11 cellular contexts compared by ENCODE assay signal in the genomic region with DNA sequence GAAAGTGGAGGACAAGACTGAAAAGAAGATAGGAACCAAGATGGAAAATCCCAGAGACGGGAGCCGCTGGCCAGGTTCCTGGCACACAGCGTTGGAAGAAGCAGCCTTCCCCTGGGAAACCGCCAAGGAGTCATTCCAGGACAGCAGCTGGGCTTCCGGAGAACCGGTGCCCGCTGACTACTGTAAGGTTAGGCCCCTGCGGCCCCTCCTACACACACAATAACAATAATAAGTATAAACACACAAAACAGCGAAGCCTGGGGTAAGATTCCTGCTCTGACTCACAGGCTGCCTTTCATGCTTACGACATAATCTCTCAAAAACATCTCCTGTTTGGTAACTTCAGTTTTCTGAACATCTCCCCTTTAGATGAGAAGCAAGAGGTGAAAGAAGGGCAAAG. TPM values are rescaled to one million over a fixed set of nuclear protein-coding genes. Genes with fewer than 3 reads are reported as not detected.
A peak's percentile ranks its signal among the peaks of the same experiment; 100 is the strongest.
DNase-seq lines count a peak whose midpoint lies in the region; ATAC-seq and TF ChIP-seq lines count a peak whose summit lies in the region.
"Had no signal": no experiment of that assay in that cellular context is flagged by ENCODE, and none has a peak within 500 bp of the region (broad histone marks: within the 10 kb centered on the region; RNA-seq: fewer than 3 reads in every experiment).

No MANE protein-coding gene starts in this region.

- no peaks in the 10 kb centered on the region for H3K4me1 ChIP-seq in GM23338 (ENCODE audit: insufficient read depth)
- H3K4me1 ChIP-seq in heart right ventricle = peaks cover 0 to 41% (median 23%) of the 10 kb centered on the region in 9 donors

- peaks cover 11% of the 10 kb centered on the region for H3K27me3 Mint-ChIP-seq in GM23338 (ENCODE audit: insufficient read depth, low read depth, poor library complexity)

- H2AFZ ChIP-seq in GM23338 = 0 out of 2 replicates have a peak overlapping the region, but pooled peaks have one; percentile 38

- H3F3A ChIP-seq in GM23338 (replicated peaks; ENCODE audit: low read depth) = 0 out of 2 replicates have a peak, but pooled peaks cover 2% of the 10 kb centered on the region

- intact Hi-C loops in heart right ventricle (cut with DNase I) = loop anchor here in 4 of 10 donors (10.0 kb wide), 4 partner anchors 107 to 277 kb away; no protein-coding TSS in a partner anchor

- DNase-seq in GM23338 (ENCODE audit: low spot score) = no peak
- DNase-seq in heart right ventricle = peak; percentile 63 to 76
- peak; percentile 8 for DNase-seq in putamen (ENCODE audit: low spot score)
- no peak for DNase-seq in SKM-1 treated with dmso at 0.1 percent for 144 hours (lab: John Stamatoyannopoulos, UW; ENCODE audit: unreplicated experiment)
- no peak for DNase-seq in central memory CD4-positive, alpha-beta T cell
- no peak for DNase-seq in SKM-1 (lab: John Stamatoyannopoulos, UW; ENCODE audit: unreplicated experiment)
- DNase-seq: DMS53, natural killer cell, NCI-H1105 treated with DMSO at 0.1 percent for 48 hours had no signal

- H3K4me3 ChIP-seq in GM23338 = no peak overlapping the region
- peak overlapping the region in 1 of 10 donors; percentile 9 for H3K4me3 ChIP-seq in heart right ventricle

- TF ChIP-seq CTCF in GM23338 (conservative IDR thresholded peaks at IDR 0.05; ENCODE audit: low read depth in 2 of 2) = no peak
- no peak for TF ChIP-seq CTCF in VCaP (conservative IDR thresholded peaks at IDR 0.05)
- no peak for TF ChIP-seq CTCF in heart right ventricle (IDR thresholded peaks at IDR 0.05)

- H3K79me2 ChIP-seq in GM23338 (replicated peaks; ENCODE audit: insufficient read depth) = no peaks in the 10 kb centered on the region

- H3K9me2 ChIP-seq in GM23338 (ENCODE audit: insufficient read depth) = no peaks in the 10 kb centered on the region

- no peak overlapping the region for H3K4me3 Mint-ChIP-seq in GM23338
- H3K4me3 Mint-ChIP-seq: natural killer cell had no signal

- H3K27ac ChIP-seq in GM23338 (ENCODE audit: low read depth) = no peak overlapping the region
- H3K27ac ChIP-seq in VCaP = peak overlapping the region; percentile 69
- peak overlapping the region in 4 of 10 donors; percentile 32 to 49 (median 40) for H3K27ac ChIP-seq in heart right ventricle

- no peaks in the 10 kb centered on the region for H3K9me3 ChIP-seq in heart right ventricle

- ATAC-seq in GM23338 (no peak), heart right ventricle (peak; percentile 34 to 92 (median 83)), GM19023 (IDR thresholded peaks at IDR 0.05; ENCODE audit: unreplicated experiment) (no peak)
- ATAC-seq: natural killer cell had no signal

- no peaks in the 10 kb centered on the region for H3K4me1 Mint-ChIP-seq in GM23338
- H3K4me1 Mint-ChIP-seq: natural killer cell had no signal

- no peaks in the 10 kb centered on the region for H3K9me3 Mint-ChIP-seq in GM23338
- H3K9me3 Mint-ChIP-seq: natural killer cell had no signal

- H3K27me3 ChIP-seq in GM23338 (ENCODE audit: insufficient read depth) (no peaks in the 10 kb centered on the region), heart right ventricle (no peaks in the 10 kb centered on the region)

- H3K4me2 ChIP-seq in GM23338 = no peak overlapping the region

- no peak overlapping the region for H3K27ac Mint-ChIP-seq in GM23338
- H3K27ac Mint-ChIP-seq: natural killer cell had no signal

- no peaks in the 10 kb centered on the region for H3K36me3 Mint-ChIP-seq in GM23338 (ENCODE audit: low read depth)
- H3K36me3 Mint-ChIP-seq: natural killer cell had no signal

- 12 to 15% methylated on average over 10 of the region's 10 CpGs for WGBS in heart right ventricle, 2 donors

- H3K36me3 ChIP-seq in GM23338 (ENCODE audit: insufficient read depth) = no peaks in the 10 kb centered on the region
- H3K36me3 ChIP-seq in heart right ventricle = no peaks in the 10 kb centered on the region

- no peaks in the 10 kb centered on the region for H4K20me1 ChIP-seq in GM23338 (replicated peaks; ENCODE audit: insufficient read depth)

TF ChIP-seq in GM23338, 12 proteins besides CTCF, POLR2A, EP300 and RAD21:
- TF ChIP-seq CREB1 (CRISPR knock-in tag; IDR thresholded peaks at IDR 0.05; ENCODE audit: low read depth) (no peak), ZNF114 (CRISPR knock-in tag; IDR thresholded peaks at IDR 0.05) (no peak), EZH2phosphoT487 (IDR thresholded peaks at IDR 0.05; ENCODE audit: unreplicated experiment) (no peak), ZNF462 (CRISPR knock-in tag; IDR thresholded peaks at IDR 0.05) (no peak), ZNF331 (CRISPR knock-in tag; IDR thresholded peaks at IDR 0.05; ENCODE audit: low read depth) (no peak), JUNB (IDR thresholded peaks at IDR 0.05; ENCODE audit: unreplicated experiment) (no peak), EZH2 (IDR thresholded peaks at IDR 0.05; ENCODE audit: low read depth, unreplicated experiment) (no peak), NANOG (IDR thresholded peaks at IDR 0.05; ENCODE audit: borderline replicate concordance) (no peak), POLR2AphosphoS5 (IDR thresholded peaks at IDR 0.05; ENCODE audit: low read depth) (no peak)

RNA-seq across cellular contexts. Expression of gene MYCN, which starts 28.1 kb away (rescaled TPM):
- total RNA-seq in GM23338 (2014; rRNA removed; shearing (Covaris generic)) = 145 and 161 TPM in 2 replicates
- polyA plus RNA-seq in GM23338 (2016; fragmentation: Nextera tagmentation; extraction: Ambion mirVana) = 50.8 and 60.8 TPM in 2 replicates
- 1 to 10 TPM in 2 of 10 donors, under 1 TPM in 8; 0.14 to 1.4 (median 0.61) TPM for total RNA-seq in heart right ventricle
- under 1 TPM; 0.35 to 0.37 TPM for polyA plus RNA-seq in heart right ventricle

Comparison
In these comparisons a context has a peak if more than half of its experiments do, and no peak if none do; other contexts are left out.
1. ATAC-seq: peak in heart right ventricle (8 of 8); none in GM23338 (single experiment) and GM19023 (single experiment).
2. DNase-seq: peak in heart right ventricle (2 of 2) and putamen (single experiment); none in GM23338 (single experiment), SKM-1 treated with dmso at 0.1 percent for 144 hours (single experiment), central memory CD4-positive, alpha-beta T cell (single experiment) and SKM-1 (single experiment).
3. RNA of gene MYCN, which starts 28.1 kb away (total RNA-seq): 145 to 161 TPM in GM23338; 0.14 to 1.4 TPM in heart right ventricle; every median in the first group is over 10 times any median in the second.